ENCODE assay signal across 1 cellular context in the genomic region with DNA sequence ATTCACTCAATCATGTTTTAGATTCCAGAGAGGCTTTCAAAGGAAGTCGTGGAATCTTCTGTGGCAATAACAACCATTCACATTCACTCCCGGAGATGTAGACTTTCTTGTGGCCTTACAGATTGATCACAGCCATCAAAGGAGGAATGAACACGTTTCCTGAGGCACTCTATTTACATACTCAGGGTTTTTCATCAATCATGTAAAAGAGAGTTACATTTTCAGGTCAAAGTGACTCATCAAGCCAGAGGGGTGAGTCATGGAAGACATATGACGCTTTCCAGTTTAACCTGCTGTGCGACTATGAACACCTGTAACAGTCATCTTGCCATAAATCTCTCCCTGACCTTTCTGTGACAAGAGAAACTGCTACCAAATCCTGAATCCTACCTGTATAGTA.
TF ChIP-seq lines count a peak whose summit lies in the region.

No MANE protein-coding gene starts in this region.

TF ChIP-seq in HepG2, 621 proteins besides CTCF, POLR2A, EP300 and RAD21 (continued from another document and continues in another):
- TF ChIP-seq, protein P1, sequence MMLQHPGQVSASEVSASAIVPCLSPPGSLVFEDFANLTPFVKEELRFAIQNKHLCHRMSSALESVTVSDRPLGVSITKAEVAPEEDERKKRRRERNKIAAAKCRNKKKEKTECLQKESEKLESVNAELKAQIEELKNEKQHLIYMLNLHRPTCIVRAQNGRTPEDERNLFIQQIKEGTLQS (CRISPR knock-in tag; IDR thresholded peaks at IDR 0.05) = peak; percentile 81; the same call in 1 of the 2 replicates
- no peak for TF ChIP-seq TFDP2 (CRISPR knock-in tag; IDR thresholded peaks at IDR 0.05)
- TF ChIP-seq RELA (CRISPR knock-in tag; IDR thresholded peaks at IDR 0.05) = no peak
- no peak for TF ChIP-seq TP53 (CRISPR knock-in tag; conservative IDR thresholded peaks at IDR 0.05)
- TF ChIP-seq, protein P2, sequence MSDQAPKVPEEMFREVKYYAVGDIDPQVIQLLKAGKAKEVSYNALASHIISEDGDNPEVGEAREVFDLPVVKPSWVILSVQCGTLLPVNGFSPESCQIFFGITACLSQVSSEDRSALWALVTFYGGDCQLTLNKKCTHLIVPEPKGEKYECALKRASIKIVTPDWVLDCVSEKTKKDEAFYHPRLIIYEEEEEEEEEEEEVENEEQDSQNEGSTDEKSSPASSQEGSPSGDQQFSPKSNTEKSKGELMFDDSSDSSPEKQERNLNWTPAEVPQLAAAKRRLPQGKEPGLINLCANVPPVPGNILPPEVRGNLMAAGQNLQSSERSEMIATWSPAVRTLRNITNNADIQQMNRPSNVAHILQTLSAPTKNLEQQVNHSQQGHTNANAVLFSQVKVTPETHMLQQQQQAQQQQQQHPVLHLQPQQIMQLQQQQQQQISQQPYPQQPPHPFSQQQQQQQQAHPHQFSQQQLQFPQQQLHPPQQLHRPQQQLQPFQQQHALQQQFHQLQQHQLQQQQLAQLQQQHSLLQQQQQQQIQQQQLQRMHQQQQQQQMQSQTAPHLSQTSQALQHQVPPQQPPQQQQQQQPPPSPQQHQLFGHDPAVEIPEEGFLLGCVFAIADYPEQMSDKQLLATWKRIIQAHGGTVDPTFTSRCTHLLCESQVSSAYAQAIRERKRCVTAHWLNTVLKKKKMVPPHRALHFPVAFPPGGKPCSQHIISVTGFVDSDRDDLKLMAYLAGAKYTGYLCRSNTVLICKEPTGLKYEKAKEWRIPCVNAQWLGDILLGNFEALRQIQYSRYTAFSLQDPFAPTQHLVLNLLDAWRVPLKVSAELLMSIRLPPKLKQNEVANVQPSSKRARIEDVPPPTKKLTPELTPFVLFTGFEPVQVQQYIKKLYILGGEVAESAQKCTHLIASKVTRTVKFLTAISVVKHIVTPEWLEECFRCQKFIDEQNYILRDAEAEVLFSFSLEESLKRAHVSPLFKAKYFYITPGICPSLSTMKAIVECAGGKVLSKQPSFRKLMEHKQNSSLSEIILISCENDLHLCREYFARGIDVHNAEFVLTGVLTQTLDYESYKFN (CRISPR knock-in tag; conservative IDR thresholded peaks at IDR 0.05) = peak; percentile 39
- TF ChIP-seq ZNF891 (CRISPR knock-in tag; IDR thresholded peaks at IDR 0.05) = no peak
- TF ChIP-seq, protein P3, sequence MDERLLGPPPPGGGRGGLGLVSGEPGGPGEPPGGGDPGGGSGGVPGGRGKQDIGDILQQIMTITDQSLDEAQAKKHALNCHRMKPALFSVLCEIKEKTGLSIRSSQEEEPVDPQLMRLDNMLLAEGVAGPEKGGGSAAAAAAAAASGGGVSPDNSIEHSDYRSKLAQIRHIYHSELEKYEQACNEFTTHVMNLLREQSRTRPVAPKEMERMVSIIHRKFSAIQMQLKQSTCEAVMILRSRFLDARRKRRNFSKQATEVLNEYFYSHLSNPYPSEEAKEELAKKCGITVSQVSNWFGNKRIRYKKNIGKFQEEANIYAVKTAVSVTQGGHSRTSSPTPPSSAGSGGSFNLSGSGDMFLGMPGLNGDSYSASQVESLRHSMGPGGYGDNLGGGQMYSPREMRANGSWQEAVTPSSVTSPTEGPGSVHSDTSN (CRISPR knock-in tag; IDR thresholded peaks at IDR 0.05) = no peak
- 0 out of 2 replicates have a peak, but pooled peaks have one; percentile 57 for TF ChIP-seq RCOR2 (CRISPR knock-in tag; IDR thresholded peaks at IDR 0.05)
- TF ChIP-seq, protein P4, sequence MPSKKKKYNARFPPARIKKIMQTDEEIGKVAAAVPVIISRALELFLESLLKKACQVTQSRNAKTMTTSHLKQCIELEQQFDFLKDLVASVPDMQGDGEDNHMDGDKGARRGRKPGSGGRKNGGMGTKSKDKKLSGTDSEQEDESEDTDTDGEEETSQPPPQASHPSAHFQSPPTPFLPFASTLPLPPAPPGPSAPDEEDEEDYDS (CRISPR knock-in tag; IDR thresholded peaks at IDR 0.05) = no peak
- no peak for TF ChIP-seq ZNF572 (CRISPR knock-in tag; IDR thresholded peaks at IDR 0.05)
- TF ChIP-seq, protein P5, sequence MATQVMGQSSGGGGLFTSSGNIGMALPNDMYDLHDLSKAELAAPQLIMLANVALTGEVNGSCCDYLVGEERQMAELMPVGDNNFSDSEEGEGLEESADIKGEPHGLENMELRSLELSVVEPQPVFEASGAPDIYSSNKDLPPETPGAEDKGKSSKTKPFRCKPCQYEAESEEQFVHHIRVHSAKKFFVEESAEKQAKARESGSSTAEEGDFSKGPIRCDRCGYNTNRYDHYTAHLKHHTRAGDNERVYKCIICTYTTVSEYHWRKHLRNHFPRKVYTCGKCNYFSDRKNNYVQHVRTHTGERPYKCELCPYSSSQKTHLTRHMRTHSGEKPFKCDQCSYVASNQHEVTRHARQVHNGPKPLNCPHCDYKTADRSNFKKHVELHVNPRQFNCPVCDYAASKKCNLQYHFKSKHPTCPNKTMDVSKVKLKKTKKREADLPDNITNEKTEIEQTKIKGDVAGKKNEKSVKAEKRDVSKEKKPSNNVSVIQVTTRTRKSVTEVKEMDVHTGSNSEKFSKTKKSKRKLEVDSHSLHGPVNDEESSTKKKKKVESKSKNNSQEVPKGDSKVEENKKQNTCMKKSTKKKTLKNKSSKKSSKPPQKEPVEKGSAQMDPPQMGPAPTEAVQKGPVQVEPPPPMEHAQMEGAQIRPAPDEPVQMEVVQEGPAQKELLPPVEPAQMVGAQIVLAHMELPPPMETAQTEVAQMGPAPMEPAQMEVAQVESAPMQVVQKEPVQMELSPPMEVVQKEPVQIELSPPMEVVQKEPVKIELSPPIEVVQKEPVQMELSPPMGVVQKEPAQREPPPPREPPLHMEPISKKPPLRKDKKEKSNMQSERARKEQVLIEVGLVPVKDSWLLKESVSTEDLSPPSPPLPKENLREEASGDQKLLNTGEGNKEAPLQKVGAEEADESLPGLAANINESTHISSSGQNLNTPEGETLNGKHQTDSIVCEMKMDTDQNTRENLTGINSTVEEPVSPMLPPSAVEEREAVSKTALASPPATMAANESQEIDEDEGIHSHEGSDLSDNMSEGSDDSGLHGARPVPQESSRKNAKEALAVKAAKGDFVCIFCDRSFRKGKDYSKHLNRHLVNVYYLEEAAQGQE (IDR thresholded peaks at IDR 0.05; ENCODE audit: borderline replicate concordance in 1 of 2, low read depth in 1 of 2, low read length in 2 of 2) = no peak
- no peak for TF ChIP-seq CBX2 (IDR thresholded peaks at IDR 0.05; ENCODE audit: low read depth, low read length)
- no peak for TF ChIP-seq CBX2 (CRISPR knock-in tag; IDR thresholded peaks at IDR 0.05; ENCODE audit: low read depth)
- TF ChIP-seq ZNF280B (CRISPR knock-in tag; IDR thresholded peaks at IDR 0.05; ENCODE audit: borderline replicate concordance) = no peak
- no peak for TF ChIP-seq DZIP1 (CRISPR knock-in tag; IDR thresholded peaks at IDR 0.05)
- TF ChIP-seq HOXA7 (CRISPR knock-in tag; IDR thresholded peaks at IDR 0.05) = no peak
- TF ChIP-seq MAFG (CRISPR knock-in tag; IDR thresholded peaks at IDR 0.05) = no peak
- TF ChIP-seq RBM22 (optimal IDR thresholded peaks at IDR 0.05; ENCODE audit: low read length) = no peak
- no peak for TF ChIP-seq TBL1XR1 (IDR thresholded peaks at IDR 0.05; ENCODE audit: borderline replicate concordance, low read length, partially characterized antibody)
- TF ChIP-seq ARID2 (CRISPR knock-in tag; IDR thresholded peaks at IDR 0.05; ENCODE audit: borderline replicate concordance) = no peak
- TF ChIP-seq ZNF777 (CRISPR knock-in tag; IDR thresholded peaks at IDR 0.05) = no peak
- TF ChIP-seq, protein P6, sequence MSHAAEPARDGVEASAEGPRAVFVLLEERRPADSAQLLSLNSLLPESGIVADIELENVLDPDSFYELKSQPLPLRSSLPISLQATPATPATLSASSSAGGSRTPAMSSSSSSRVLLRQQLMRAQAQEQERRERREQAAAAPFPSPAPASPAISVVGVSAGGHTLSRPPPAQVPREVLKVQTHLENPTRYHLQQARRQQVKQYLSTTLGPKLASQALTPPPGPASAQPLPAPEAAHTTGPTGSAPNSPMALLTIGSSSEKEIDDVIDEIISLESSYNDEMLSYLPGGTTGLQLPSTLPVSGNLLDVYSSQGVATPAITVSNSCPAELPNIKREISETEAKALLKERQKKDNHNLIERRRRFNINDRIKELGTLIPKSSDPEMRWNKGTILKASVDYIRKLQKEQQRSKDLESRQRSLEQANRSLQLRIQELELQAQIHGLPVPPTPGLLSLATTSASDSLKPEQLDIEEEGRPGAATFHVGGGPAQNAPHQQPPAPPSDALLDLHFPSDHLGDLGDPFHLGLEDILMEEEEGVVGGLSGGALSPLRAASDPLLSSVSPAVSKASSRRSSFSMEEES (CRISPR knock-in tag; IDR thresholded peaks at IDR 0.05) = peak; percentile 75; the same call in 1 of the 2 replicates
- TF ChIP-seq ZNF710 (CRISPR knock-in tag; IDR thresholded peaks at IDR 0.05; ENCODE audit: borderline replicate concordance) = no peak
- peak; percentile 89 for TF ChIP-seq RARA (CRISPR knock-in tag; IDR thresholded peaks at IDR 0.05)
- TF ChIP-seq SMARCE1 (IDR thresholded peaks at IDR 0.05; ENCODE audit: borderline replicate concordance) = no peak
- TF ChIP-seq, protein P7, sequence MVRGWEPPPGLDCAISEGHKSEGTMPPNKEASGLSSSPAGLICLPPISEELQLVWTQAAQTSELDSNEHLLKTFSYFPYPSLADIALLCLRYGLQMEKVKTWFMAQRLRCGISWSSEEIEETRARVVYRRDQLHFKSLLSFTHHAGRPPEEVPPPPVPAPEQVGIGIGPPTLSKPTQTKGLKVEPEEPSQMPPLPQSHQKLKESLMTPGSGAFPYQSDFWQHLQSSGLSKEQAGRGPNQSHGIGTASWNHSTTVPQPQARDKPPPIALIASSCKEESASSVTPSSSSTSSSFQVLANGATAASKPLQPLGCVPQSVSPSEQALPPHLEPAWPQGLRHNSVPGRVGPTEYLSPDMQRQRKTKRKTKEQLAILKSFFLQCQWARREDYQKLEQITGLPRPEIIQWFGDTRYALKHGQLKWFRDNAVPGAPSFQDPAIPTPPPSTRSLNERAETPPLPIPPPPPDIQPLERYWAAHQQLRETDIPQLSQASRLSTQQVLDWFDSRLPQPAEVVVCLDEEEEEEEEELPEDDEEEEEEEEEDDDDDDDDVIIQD (CRISPR knock-in tag; IDR thresholded peaks at IDR 0.05; ENCODE audit: low read depth) = peak; percentile 57; the same call in 1 of the 2 replicates
- no peak for TF ChIP-seq ADNP (CRISPR knock-in tag; IDR thresholded peaks at IDR 0.05)
- TF ChIP-seq CREB1 (IDR thresholded peaks at IDR 0.05) = peak; percentile 87
- TF ChIP-seq CREB1 (CRISPR knock-in tag; IDR thresholded peaks at IDR 0.05) = peak; percentile 76
- TF ChIP-seq, protein P8, sequence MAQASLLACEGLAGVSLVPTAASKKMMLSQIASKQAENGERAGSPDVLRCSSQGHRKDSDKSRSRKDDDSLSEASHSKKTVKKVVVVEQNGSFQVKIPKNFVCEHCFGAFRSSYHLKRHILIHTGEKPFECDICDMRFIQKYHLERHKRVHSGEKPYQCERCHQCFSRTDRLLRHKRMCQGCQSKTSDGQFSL (CRISPR knock-in tag; IDR thresholded peaks at IDR 0.05) = no peak
- peak; percentile 68; the same call in 1 of the 2 replicates for TF ChIP-seq FOSL1 (CRISPR knock-in tag; IDR thresholded peaks at IDR 0.05; ENCODE audit: borderline replicate concordance)
- peak in 1 of 2 experiments; percentile 55; a peak in 2 of 4 replicates for TF ChIP-seq NR2F1 (CRISPR knock-in tag; IDR thresholded peaks at IDR 0.05)
- no peak for TF ChIP-seq ZSCAN12 (CRISPR knock-in tag; IDR thresholded peaks at IDR 0.05)
